In the genomic region with DNA sequence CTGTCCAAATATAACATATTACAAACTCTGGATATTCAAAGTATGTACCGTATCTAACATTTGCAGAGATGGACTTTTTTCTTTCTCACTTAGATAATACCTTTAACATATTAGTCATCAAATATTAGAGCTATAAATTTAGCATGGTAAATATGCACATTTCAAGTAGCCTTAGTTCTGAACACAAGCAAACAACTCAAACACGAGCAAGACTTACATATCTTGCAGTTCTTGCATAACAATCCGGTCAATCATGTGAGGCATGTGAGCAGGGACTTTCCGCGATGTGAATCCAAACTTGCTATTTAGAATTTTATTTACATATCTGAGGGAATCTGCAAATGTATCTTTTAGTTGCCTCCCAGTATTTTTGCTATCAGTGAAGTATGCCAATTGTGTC, we compare ENCODE assay signal across 1 cellular context.
TF ChIP-seq lines count a peak whose summit lies in the region.

No MANE protein-coding gene starts in this region.

TF ChIP-seq in SK-N-SH treated with all-trans-retinoic acid at 6 μM for 48 hours, 23 proteins besides CTCF, POLR2A, EP300 and RAD21 (continued from another document):
- TF ChIP-seq, protein P1, sequence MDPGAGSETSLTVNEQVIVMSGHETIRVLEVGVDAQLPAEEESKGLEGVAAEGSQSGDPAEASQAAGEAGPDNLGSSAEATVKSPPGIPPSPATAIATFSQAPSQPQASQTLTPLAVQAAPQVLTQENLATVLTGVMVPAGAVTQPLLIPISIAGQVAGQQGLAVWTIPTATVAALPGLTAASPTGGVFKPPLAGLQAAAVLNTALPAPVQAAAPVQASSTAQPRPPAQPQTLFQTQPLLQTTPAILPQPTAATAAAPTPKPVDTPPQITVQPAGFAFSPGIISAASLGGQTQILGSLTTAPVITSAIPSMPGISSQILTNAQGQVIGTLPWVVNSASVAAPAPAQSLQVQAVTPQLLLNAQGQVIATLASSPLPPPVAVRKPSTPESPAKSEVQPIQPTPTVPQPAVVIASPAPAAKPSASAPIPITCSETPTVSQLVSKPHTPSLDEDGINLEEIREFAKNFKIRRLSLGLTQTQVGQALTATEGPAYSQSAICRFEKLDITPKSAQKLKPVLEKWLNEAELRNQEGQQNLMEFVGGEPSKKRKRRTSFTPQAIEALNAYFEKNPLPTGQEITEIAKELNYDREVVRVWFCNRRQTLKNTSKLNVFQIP (CRISPR knock-in tag; IDR thresholded peaks at IDR 0.05; ENCODE audit: borderline replicate concordance, low read depth) = no peak
TF ChIP-seq in SK-N-SH treated with all-trans-retinoic acid at 6 μM for 48 hours: peak in this region for 0.
